Comparison of ENCODE assay signal across 8 cellular contexts in the genomic region with DNA sequence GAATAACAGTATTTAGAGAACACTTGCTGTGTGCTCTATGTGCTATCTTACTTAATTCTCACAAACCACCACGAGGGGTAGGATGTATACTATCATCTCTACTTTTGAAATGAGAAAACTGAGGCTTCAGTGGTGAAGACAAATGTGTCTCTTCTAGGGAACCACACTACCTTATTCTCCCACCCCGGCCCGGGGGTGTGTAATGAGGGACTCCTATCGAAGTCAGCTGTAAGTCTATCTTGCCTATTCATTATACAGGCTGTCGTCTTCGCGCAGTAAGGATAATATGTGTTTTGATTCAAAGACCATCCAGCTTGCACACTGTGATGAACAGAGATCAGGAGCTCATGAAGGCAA. TPM values are rescaled to one million over a fixed set of nuclear protein-coding genes. Genes with fewer than 3 reads are reported as not detected.
DNase-seq lines count a peak whose midpoint lies in the region; ATAC-seq and TF ChIP-seq lines count a peak whose summit lies in the region.

No MANE protein-coding gene starts in this region.

- peak overlapping the region; percentile 92 for H3K27ac Mint-ChIP-seq in osteocyte (ENCODE audit: unreplicated experiment)

- H3K9me3 Mint-ChIP-seq in osteocyte (ENCODE audit: unreplicated experiment): no peaks in the 10 kb centered on the region

- ATAC-seq in RWPE2 (ENCODE audit: low read depth) (no peak), mucosa of descending colon (no peak), GM18505 (IDR thresholded peaks at IDR 0.05; ENCODE audit: unreplicated experiment) (no peak)

- H3K27me3 Mint-ChIP-seq in osteocyte (ENCODE audit: unreplicated experiment): no peaks in the 10 kb centered on the region

- H3K9me3 ChIP-seq in RWPE2 (ENCODE audit: severe bottlenecking) (no peaks in the 10 kb centered on the region), duodenal mucosa (ENCODE audit: control insufficient read depth in 1 of 2, low read length in 2 of 2) (no peaks in the 10 kb centered on the region), mucosa of descending colon (no peaks in the 10 kb centered on the region)

- intact Hi-C loops in mucosa of descending colon (cut with DNase I, micrococcal nuclease): no loop called here

- H3K4me1 Mint-ChIP-seq in osteocyte (ENCODE audit: unreplicated experiment): peaks cover 36% of the 10 kb centered on the region

- H3K4me3 Mint-ChIP-seq in osteocyte (ENCODE audit: unreplicated experiment): peak overlapping the region; percentile 91

- peak; percentile 66 for DNase-seq in SIG-M5 treated with dmso at 0.1 percent for 504 hours (lab: John Stamatoyannopoulos, UW; ENCODE audit: unreplicated experiment)
- DNase-seq in SIG-M5 (lab: John Stamatoyannopoulos, UW): no peak
- no peak for DNase-seq in RWPE2 (ENCODE audit: low spot score)
- no peak for DNase-seq in osteocyte (ENCODE audit: extremely low spot score, unreplicated experiment)
- no peak for DNase-seq in AG08396 (ENCODE audit: low spot score)
- no peak for DNase-seq in mucosa of descending colon

- H3K36me3 Mint-ChIP-seq in osteocyte (ENCODE audit: unreplicated experiment): peaks cover 11% of the 10 kb centered on the region

- peak overlapping the region; percentile 45 for H3K27ac ChIP-seq in RWPE2 (ENCODE audit: poor library complexity, severe bottlenecking)
- no peak overlapping the region for H3K27ac ChIP-seq in duodenal mucosa (ENCODE audit: low read depth, low read length)

- peaks cover 7% of the 10 kb centered on the region for H3K4me1 ChIP-seq in RWPE2 (ENCODE audit: insufficient read depth, poor library complexity, severe bottlenecking)
- H3K4me1 ChIP-seq in duodenal mucosa (ENCODE audit: control insufficient read depth in 1 of 2, insufficient read depth in 2 of 2, low read length in 2 of 2): peaks cover 12 to 20% of the 10 kb centered on the region in 2 donors
- H3K4me1 ChIP-seq in mucosa of descending colon (ENCODE audit: low read depth): peaks cover 18% of the 10 kb centered on the region

- no peak for TF ChIP-seq POLR2A in GM18505 (IDR thresholded peaks at IDR 0.05; ENCODE audit: borderline replicate concordance, extremely low read depth, insufficient read depth, insufficient read length)

- H3K36me3 ChIP-seq in RWPE2 (ENCODE audit: low read depth) (peaks cover 33% of the 10 kb centered on the region), duodenal mucosa (ENCODE audit: control insufficient read depth in 1 of 2, insufficient read depth in 2 of 2, low read length in 2 of 2) (peaks cover 9 to 20% of the 10 kb centered on the region in 2 donors), mucosa of descending colon (ENCODE audit: low read depth) (no peaks in the 10 kb centered on the region)

- peak overlapping the region; percentile 82 for H3K4me3 ChIP-seq in RWPE2 (ENCODE audit: severe bottlenecking)
- peak overlapping the region; percentile 82 to 92 for H3K4me3 ChIP-seq in duodenal mucosa (ENCODE audit: low read depth in 1 of 2, low read length in 2 of 2)
- no peak overlapping the region for H3K4me3 ChIP-seq in mucosa of descending colon

- peak overlapping the region; percentile 79 to 94 for H3K9ac ChIP-seq in duodenal mucosa (ENCODE audit: low read depth in 1 of 2, low read length in 2 of 2)

- no peak for TF ChIP-seq CTCF in RWPE2 (IDR thresholded peaks at IDR 0.05; ENCODE audit: poor library complexity, severe bottlenecking)
- TF ChIP-seq CTCF in osteocyte (IDR thresholded peaks at IDR 0.05): no peak
- no peak for TF ChIP-seq CTCF in mucosa of descending colon (IDR thresholded peaks at IDR 0.05)

- no peaks in the 10 kb centered on the region for H3K27me3 ChIP-seq in RWPE2 (ENCODE audit: insufficient read depth, poor library complexity, severe bottlenecking)
- no peaks in the 10 kb centered on the region for H3K27me3 ChIP-seq in duodenal mucosa (ENCODE audit: control insufficient read depth in 1 of 2, insufficient read depth in 2 of 2, low read length in 2 of 2)

RNA-seq across cellular contexts. Expression of a gene that starts 1.1 kb away (rescaled TPM):
- total RNA-seq in osteocyte (29.3 and 29.6 TPM in 2 replicates), mucosa of descending colon (10 to 100 TPM; 18.2 to 23.8 (median 23.5) TPM)

RNA-seq across cellular contexts. Expression of a gene that starts 1.3 kb away (rescaled TPM):
- total RNA-seq in osteocyte (10.5 and 11.7 TPM in 2 replicates), mucosa of descending colon (1 to 10 TPM in 2 of 3 donors, under 1 TPM in 1; 0.87 to 8.9 (median 3.9) TPM)
